In genomic region chr12:119312904-119313303, GRCh38 we compare ENCODE assay signal across 23 cellular contexts. TPM values are rescaled to one million over a fixed set of nuclear protein-coding genes. Genes with fewer than 3 reads are reported as not detected.
"Had no signal": no experiment of that assay in that cellular context is flagged by ENCODE, and none has a peak within 500 bp of the region (broad histone marks: within the 10 kb centered on the region; RNA-seq: fewer than 3 reads in every experiment).

No MANE protein-coding gene starts in this region.

- DNase-seq: IMR-90, Kasumi-1, MM.1S, NCI-H1092 treated with DMSO at 0.1 percent for 48 hours, NCI-H1436, NCI-H187, NCI-H2029, NCI-H2081 treated with DMSO at 0.1 percent for 48 hours, NCI-H226, NCI-H446, NCI-H510A, NCI-H524 treated with DMSO at 0.1 percent for 48 hours, NCI-H69, NCI-H774, Right ventricle myocardium superior, RPMI8226, SIG-M5 had no signal

- H3K36me3 ChIP-seq: SJSA1 had no signal

- H3K4me3 ChIP-seq: SJSA1, SK-N-MC had no signal

- ATAC-seq: HepG2 had no signal

- H3K9me3 ChIP-seq: SJSA1 had no signal

- H3K4me1 ChIP-seq: SJSA1 had no signal

- H3K27ac ChIP-seq: KMS-11, SJSA1, SK-N-MC had no signal

- H3K27me3 ChIP-seq: SJSA1 had no signal

RNA-seq across cellular contexts. Expression of gene CCDC60, which starts 21.6 kb away (rescaled TPM):
- total RNA-seq: HepG2, HT1080, IMR-90, M059J, Right ventricle myocardium superior, SJSA1 had no signal
